In genomic region chr7:3710122-3710521, GRCh38 we compare ENCODE assay signal across 1 cellular context.
TF ChIP-seq lines count a peak whose summit lies in the region.

No MANE protein-coding gene starts in this region.

TF ChIP-seq in HEK293, 187 proteins besides CTCF, POLR2A, EP300 and RAD21 (continued from another document):
- TF ChIP-seq ZNF548 (tag by site-specific recombination; IDR thresholded peaks at IDR 0.05) (no peak), SETDB1 (IDR thresholded peaks at IDR 0.05; ENCODE audit: insufficient read length, low read length) (no peak), MZF1 (tag by site-specific recombination; IDR thresholded peaks at IDR 0.05; ENCODE audit: borderline replicate concordance) (peak; percentile 91; the same call in 1 of the 2 replicates), ZBTB48 (tag by site-specific recombination; IDR thresholded peaks at IDR 0.05) (no peak), ZNF792 (tag by site-specific recombination; IDR thresholded peaks at IDR 0.05) (no peak), ZNF558 (tag by site-specific recombination; IDR thresholded peaks at IDR 0.05) (no peak), ZNF48 (tag by site-specific recombination; IDR thresholded peaks at IDR 0.05) (no peak), ZSCAN30 (tag by site-specific recombination; IDR thresholded peaks at IDR 0.05) (no peak), MYNN (tag by site-specific recombination; IDR thresholded peaks at IDR 0.05; ENCODE audit: borderline replicate concordance) (no peak), ZNF169 (tag by site-specific recombination; IDR thresholded peaks at IDR 0.05) (no peak), ZNF221 (tag by site-specific recombination; IDR thresholded peaks at IDR 0.05; ENCODE audit: borderline replicate concordance) (no peak), ZSCAN16 (tag by site-specific recombination; IDR thresholded peaks at IDR 0.05) (no peak), BCL6B (tag by site-specific recombination; IDR thresholded peaks at IDR 0.05) (no peak), ZFHX2 (tag by site-specific recombination; conservative IDR thresholded peaks at IDR 0.05) (peak; percentile 51; the same call in 1 of the 2 replicates)
